In the genomic region with DNA sequence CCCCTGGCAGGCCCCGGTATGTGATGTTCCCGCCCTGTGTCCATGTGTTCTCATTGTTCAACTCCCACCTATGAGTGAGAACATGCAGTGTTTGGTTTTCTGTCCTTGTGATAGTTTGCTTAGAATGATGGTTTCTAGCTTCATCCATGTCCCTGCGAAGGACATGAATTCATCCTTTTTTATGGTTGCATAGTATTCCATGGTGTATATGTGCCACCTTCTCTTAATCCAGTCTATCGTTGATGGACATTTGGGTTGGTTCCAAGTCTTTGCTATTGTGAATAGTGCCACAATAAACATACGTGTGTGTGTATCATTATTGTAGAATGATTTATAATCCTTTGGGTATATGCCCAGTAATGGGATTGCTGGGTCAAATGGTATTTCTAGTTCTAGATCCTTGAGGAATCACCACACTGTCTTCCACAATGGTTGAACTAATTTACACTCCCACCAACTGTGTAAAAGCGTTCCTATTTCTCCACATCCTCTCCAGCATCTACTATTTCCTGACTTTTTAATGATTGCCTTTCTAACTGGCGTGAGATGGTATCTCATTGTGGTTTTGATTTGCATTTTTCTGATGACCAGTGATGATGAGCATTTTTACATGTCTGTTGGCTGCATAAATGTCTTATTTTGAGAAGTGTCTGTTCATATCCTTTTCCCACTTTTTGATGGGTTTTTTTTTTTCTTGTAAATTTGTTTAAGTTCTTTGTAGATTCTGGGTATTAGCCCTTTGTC, we compare ENCODE assay signal across 3 cellular contexts. TPM values are rescaled to one million over a fixed set of nuclear protein-coding genes. Genes with fewer than 3 reads are reported as not detected.
"Had no signal": no experiment of that assay in that cellular context is flagged by ENCODE, and none has a peak within 500 bp of the region (broad histone marks: within the 10 kb centered on the region; RNA-seq: fewer than 3 reads in every experiment).

No MANE protein-coding gene starts in this region.

RNA-seq across cellular contexts. Expression of a gene that starts 32.5 kb away (rescaled TPM):
- total RNA-seq: subcutaneous adipose tissue, thyroid gland, vagina had no signal
